ENCODE assay signal across 2 cellular contexts in genomic region chr7:35909870-35910357, GRCh38.
TF ChIP-seq lines count a peak whose summit lies in the region.

No MANE protein-coding gene starts in this region.

TF ChIP-seq in SK-N-SH, 30 proteins besides CTCF, POLR2A, EP300 and RAD21 (continued from another document):
- no peak for TF ChIP-seq USF2 (IDR thresholded peaks at IDR 0.05; ENCODE audit: borderline replicate concordance, low read depth, low read length)
- no peak for TF ChIP-seq ZBTB33 (IDR thresholded peaks at IDR 0.05; ENCODE audit: borderline replicate concordance, low read depth)
- TF ChIP-seq TCF12 (IDR thresholded peaks at IDR 0.05): no peak
- TF ChIP-seq RXRA (IDR thresholded peaks at IDR 0.05; ENCODE audit: borderline replicate concordance, low read depth): no peak
- TF ChIP-seq FOSL2 (IDR thresholded peaks at IDR 0.05; ENCODE audit: borderline replicate concordance, low read depth): no peak
- TF ChIP-seq NFIC (IDR thresholded peaks at IDR 0.05; ENCODE audit: borderline replicate concordance): no peak
- TF ChIP-seq JUND (IDR thresholded peaks at IDR 0.05): no peak
- no peak for TF ChIP-seq CHD2 (IDR thresholded peaks at IDR 0.05; ENCODE audit: low read length, partially characterized antibody)

TF ChIP-seq in HepG2, 621 proteins besides CTCF, POLR2A, EP300 and RAD21 (continued from another document):
- no peak for TF ChIP-seq XRCC5 (optimal IDR thresholded peaks at IDR 0.05; ENCODE audit: low read length)
